Comparison of ENCODE assay signal across 23 cellular contexts in the genomic region with DNA sequence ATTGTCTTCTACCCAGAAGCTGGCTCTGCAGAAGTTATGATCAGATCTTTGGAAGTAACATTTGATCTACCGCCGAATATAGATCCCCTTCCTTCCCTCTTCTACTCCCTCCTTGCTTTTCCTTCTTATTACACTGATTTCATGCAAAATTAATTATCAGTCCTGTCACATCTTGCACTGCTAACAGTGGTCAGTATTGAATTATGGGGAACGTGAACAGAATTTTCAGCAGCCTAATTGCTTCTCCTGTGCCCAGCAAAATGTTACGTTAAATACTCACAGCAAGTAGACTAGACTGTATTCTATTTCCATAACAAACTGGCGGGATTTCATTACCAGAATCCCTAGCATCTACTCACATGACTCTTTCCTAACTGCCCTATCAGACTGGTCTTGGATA.
"Had no signal": no experiment of that assay in that cellular context is flagged by ENCODE, and none has a peak within 500 bp of the region (broad histone marks: within the 10 kb centered on the region; RNA-seq: fewer than 3 reads in every experiment).

No MANE protein-coding gene starts in this region.

- H3K4me2 ChIP-seq: smooth muscle cell had no signal

- H3K4me3 ChIP-seq: left lung, lower lobe of right lung, mucosa of descending colon, pancreas, psoas muscle, right atrium auricular region, right lobe of liver, smooth muscle cell, stomach, tibial nerve, uterus had no signal

- H3K27me3 ChIP-seq: left lung, pancreas, right atrium auricular region, right lobe of liver, stomach, tibial nerve, uterus had no signal

- ATAC-seq: left colon; left lung; lower lobe of right lung; mucosa of descending colon; naive thymus-derived CD4-positive, alpha-beta T cell; pancreas; psoas muscle; right lobe of liver; stimulated activated naive B cell treated with anti-CD40 and anti-IgM and Interleukin-4, amounts not matched to agents 10 μg/mL and 1 μg/mL and 100 μg/mL, for 72 hours; stimulated activated naive CD8-positive, alpha-beta T cell treated with anti-CD3 and anti-CD28 coated beads, Interleukin-15, Interleukin-2, amounts not matched to agents 100 U/mL and 50 U/mL, for 24 hours had no signal

- H3K4me1 ChIP-seq: left lung, lower lobe of right lung, pancreas, psoas muscle, right atrium auricular region, right lobe of liver, stomach, tibial nerve, uterus had no signal

- H3K27ac ChIP-seq: left lung, lower lobe of right lung, pancreas, psoas muscle, right atrium auricular region, right lobe of liver, stomach, tibial nerve, uterus had no signal

- H3K9me3 ChIP-seq: left lung, lower lobe of right lung, mucosa of descending colon, pancreas, psoas muscle, right atrium auricular region, right lobe of liver, stomach, tibial nerve, uterus had no signal

- H3K36me3 ChIP-seq: left lung, lower lobe of right lung, pancreas, right atrium auricular region, right lobe of liver, stomach, tibial nerve, uterus had no signal

- DNase-seq: immature natural killer cell; kidney; left colon; left lung; lower lobe of right lung; mammary epithelial cell; mucosa of descending colon; nucleus accumbens; pancreas; psoas muscle; right lobe of liver; stimulated activated CD4-positive, alpha-beta T cell treated with anti-CD3 and anti-CD28 coated beads, Interleukin-1b, Interleukin-23, amount 100 ng/mL, for 48 hours; stimulated activated CD4-positive, alpha-beta T cell treated with anti-CD3 and anti-CD28 coated beads, Interleukin-2, amount 100 ng/mL, for 48 hours; stimulated activated CD4-positive, alpha-beta T cell treated with anti-CD3 and anti-CD28 coated beads, Interleukin-4, amount 100 ng/mL, for 4 hours; stimulated activated CD8-positive, alpha-beta memory T cell treated with anti-CD3 and anti-CD28 coated beads, Interleukin-4, amount 100 ng/mL, for 48 hours; stimulated activated naive B cell treated with anti-CD40 and anti-IgM and Interleukin-4, amounts not matched to agents 10 μg/mL and 1 μg/mL and 100 μg/mL, for 72 hours; stimulated activated naive CD8-positive, alpha-beta T cell treated with anti-CD3 and anti-CD28 coated beads, Interleukin-15, Interleukin-2, amounts not matched to agents 100 U/mL and 50 U/mL, for 24 hours; stomach; uterus had no signal
